In genomic region chr2:195017890-195018289, GRCh38 we compare ENCODE assay signal across 19 cellular contexts.
DNase-seq lines count a peak whose midpoint lies in the region; ATAC-seq and TF ChIP-seq lines count a peak whose summit lies in the region.
"Had no signal": no experiment of that assay in that cellular context is flagged by ENCODE, and none has a peak within 500 bp of the region (broad histone marks: within the 10 kb centered on the region; RNA-seq: fewer than 3 reads in every experiment).

No MANE protein-coding gene starts in this region.

- ATAC-seq in stimulated activated naive CD8-positive, alpha-beta T cell treated with anti-CD3 and anti-CD28 coated beads, Interleukin-15, amount 100 ng/mL, for 72 hours: peak; percentile 46
- no peak for ATAC-seq in stimulated activated naive CD8-positive, alpha-beta T cell treated with anti-CD3 and anti-CD28 coated beads, Interleukin-15, Interleukin-2, amounts not matched to agents 100 U/mL and 50 U/mL, for 24 hours
- no peak for ATAC-seq in activated CD8-positive, alpha-beta memory T cell treated with anti-CD3 and anti-CD28 coated beads, Interleukin-2, amount 10 ng/mL, durations not matched to agents 7 days and 5 days
- ATAC-seq: GM12878, Panc1, SK-N-SH treated with all-trans-retinoic acid at 6 μM for 48 hours had no signal

- no peak overlapping the region for H4K91ac ChIP-seq in mesenchymal stem cell (ENCODE audit: low read length)

- no peak overlapping the region for H2BK5ac ChIP-seq in mesenchymal stem cell (ENCODE audit: low read depth, low read length, poor library complexity, severe bottlenecking)

- H3K4me3 Mint-ChIP-seq in stimulated activated naive CD8-positive, alpha-beta T cell treated with anti-CD3 and anti-CD28 coated beads, Interleukin-15, amount 100 ng/mL, for 72 hours: no peak overlapping the region
- no peak overlapping the region for H3K4me3 Mint-ChIP-seq in activated CD8-positive, alpha-beta memory T cell treated with anti-CD3 and anti-CD28 coated beads, Interleukin-2, amount 10 ng/mL, durations not matched to agents 7 days and 5 days
- H3K4me3 Mint-ChIP-seq: IgD-negative memory B cell had no signal

- no peak overlapping the region for H3K27ac Mint-ChIP-seq in stimulated activated naive CD8-positive, alpha-beta T cell treated with anti-CD3 and anti-CD28 coated beads, Interleukin-15, amount 100 ng/mL, for 72 hours
- no peak overlapping the region for H3K27ac Mint-ChIP-seq in activated CD8-positive, alpha-beta memory T cell treated with anti-CD3 and anti-CD28 coated beads, Interleukin-2, amount 10 ng/mL, durations not matched to agents 7 days and 5 days
- H3K27ac Mint-ChIP-seq: IgD-negative memory B cell had no signal

- H3K4ac ChIP-seq in mesenchymal stem cell (ENCODE audit: low read depth in 1 of 2, low read length in 2 of 2): no peak overlapping the region

- H3K27me3 ChIP-seq in mesenchymal stem cell (ENCODE audit: control insufficient read depth in 1 of 2, insufficient read depth in 1 of 2, low read length in 2 of 2) (no peaks in the 10 kb centered on the region), MM.1S (replicated peaks; ENCODE audit: insufficient read depth, low read length) (no peaks in the 10 kb centered on the region)

- H3K79me1 ChIP-seq in mesenchymal stem cell (replicated peaks; ENCODE audit: low read length, poor library complexity, severe bottlenecking): no peaks in the 10 kb centered on the region

- no peak overlapping the region for H2AK5ac ChIP-seq in mesenchymal stem cell (ENCODE audit: low read length, severe bottlenecking)

- no peak overlapping the region for H3K18ac ChIP-seq in mesenchymal stem cell (ENCODE audit: low read depth in 1 of 2, low read length in 2 of 2)

- H3K4me1 Mint-ChIP-seq in stimulated activated naive CD8-positive, alpha-beta T cell treated with anti-CD3 and anti-CD28 coated beads, Interleukin-15, amount 100 ng/mL, for 72 hours: peaks cover 14% of the 10 kb centered on the region
- H3K4me1 Mint-ChIP-seq in activated CD8-positive, alpha-beta memory T cell treated with anti-CD3 and anti-CD28 coated beads, Interleukin-2, amount 10 ng/mL, durations not matched to agents 7 days and 5 days: no peaks in the 10 kb centered on the region

- H2BK120ac ChIP-seq in mesenchymal stem cell (ENCODE audit: low read depth, low read length): no peak overlapping the region

- no peaks in the 10 kb centered on the region for H3K9me2 ChIP-seq in MM.1S (replicated peaks; ENCODE audit: insufficient read depth, low read length)

- H4K8ac ChIP-seq in mesenchymal stem cell (ENCODE audit: low read length): no peak overlapping the region

- DNase-seq in stimulated activated naive CD8-positive, alpha-beta T cell treated with anti-CD3 and anti-CD28 coated beads, Interleukin-15, amount 100 ng/mL, for 72 hours: no peak
- DNase-seq in stimulated activated naive CD8-positive, alpha-beta T cell treated with anti-CD3 and anti-CD28 coated beads, Interleukin-15, Interleukin-2, amounts not matched to agents 100 U/mL and 50 U/mL, for 24 hours: no peak
- DNase-seq in OCI-M1 (lab: John Stamatoyannopoulos, UW) (peak; percentile 14), mesenchymal stem cell (peak; percentile 31), UCSD-AML1 (lab: John Stamatoyannopoulos, UW; ENCODE audit: unreplicated experiment) (no peak), MM.1S (no peak)
- DNase-seq in activated CD4-positive, alpha-beta T cell treated with anti-CD3 and anti-CD28 coated beads, Interleukin-2, amount 50 U/mL, for 4 hours: no peak
- no peak for DNase-seq in activated CD8-positive, alpha-beta memory T cell treated with anti-CD3 and anti-CD28 coated beads, Interleukin-2, amount 10 ng/mL, durations not matched to agents 7 days and 5 days
- DNase-seq: C1 segment of cervical spinal cord, H7, MV-4-11, NCI-H1436 treated with DMSO at 0.1 percent for 48 hours, NCI-H2081, NCI-H2227 treated with DMSO at 0.1 percent for 48 hours, Right ventricle myocardium superior had no signal

- H2BK15ac ChIP-seq in mesenchymal stem cell (ENCODE audit: low read depth, poor library complexity, severe bottlenecking): no peak overlapping the region

- no peak overlapping the region for H3K14ac ChIP-seq in mesenchymal stem cell (ENCODE audit: low read length in 2 of 2)

- H4K20me1 ChIP-seq in MM.1S (ENCODE audit: insufficient read depth, low read length): no peaks in the 10 kb centered on the region

- 91% methylated on average over 1 of the region's 1 CpG for WGBS in mesenchymal stem cell

- CTCF ChIA-PET in activated CD8-positive, alpha-beta memory T cell treated with anti-CD3 and anti-CD28 coated beads, Interleukin-2, amount 10 ng/mL, durations not matched to agents 7 days and 5 days (lab: Charles Lee): no interaction called here

- H2BK12ac ChIP-seq in mesenchymal stem cell (ENCODE audit: low read length in 2 of 2): no peak overlapping the region

- no peaks in the 10 kb centered on the region for H3K79me2 ChIP-seq in MM.1S (ENCODE audit: low read length)

- H2AFZ ChIP-seq in mesenchymal stem cell (ENCODE audit: low read depth, low read length) (no peak overlapping the region), MM.1S (ENCODE audit: low read length) (no peak overlapping the region)

- H3K36me3 Mint-ChIP-seq in activated CD8-positive, alpha-beta memory T cell treated with anti-CD3 and anti-CD28 coated beads, Interleukin-2, amount 10 ng/mL, durations not matched to agents 7 days and 5 days: no peaks in the 10 kb centered on the region
- H3K36me3 Mint-ChIP-seq: IgD-negative memory B cell had no signal

- no peak overlapping the region for H3K4me2 ChIP-seq in mesenchymal stem cell (ENCODE audit: low read length, poor library complexity, severe bottlenecking)
- H3K4me2 ChIP-seq in MM.1S (ENCODE audit: low read depth, low read length): no peak overlapping the region

- H3K9ac ChIP-seq in mesenchymal stem cell (ENCODE audit: low read length) (no peak overlapping the region), MM.1S (ENCODE audit: low read length) (no peak overlapping the region)

- no peak overlapping the region for H3K4me3 ChIP-seq in mesenchymal stem cell (ENCODE audit: insufficient read depth in 1 of 2, low read depth in 1 of 2, low read length in 2 of 2)
- H3K4me3 ChIP-seq in MM.1S (ENCODE audit: low read length): no peak overlapping the region
- H3K4me3 ChIP-seq: GM12878 had no signal

- no peak for TF ChIP-seq CTCF in MM.1S (IDR thresholded peaks at IDR 0.05; ENCODE audit: low read length)

- no peaks in the 10 kb centered on the region for H3K9me3 Mint-ChIP-seq in stimulated activated naive CD8-positive, alpha-beta T cell treated with anti-CD3 and anti-CD28 coated beads, Interleukin-15, amount 100 ng/mL, for 72 hours
- no peaks in the 10 kb centered on the region for H3K9me3 Mint-ChIP-seq in activated CD8-positive, alpha-beta memory T cell treated with anti-CD3 and anti-CD28 coated beads, Interleukin-2, amount 10 ng/mL, durations not matched to agents 7 days and 5 days (ENCODE audit: low read depth)
- H3K9me3 Mint-ChIP-seq: IgD-negative memory B cell had no signal

- H3K9me3 ChIP-seq in mesenchymal stem cell (ENCODE audit: control insufficient read depth, low read length) (no peaks in the 10 kb centered on the region), MM.1S (replicated peaks; ENCODE audit: insufficient read depth, low read length) (no peaks in the 10 kb centered on the region)

- no peaks in the 10 kb centered on the region for H3K4me1 ChIP-seq in mesenchymal stem cell (ENCODE audit: control insufficient read depth, insufficient read depth, low read depth, low read length)
- H3K4me1 ChIP-seq in MM.1S (ENCODE audit: low read length): peaks cover 15% of the 10 kb centered on the region

- no peak overlapping the region for H3K27ac ChIP-seq in mesenchymal stem cell (ENCODE audit: low read length, poor library complexity, severe bottlenecking)
- no peak overlapping the region for H3K27ac ChIP-seq in MM.1S (ENCODE audit: low read length)

- H3K27me3 Mint-ChIP-seq in stimulated activated naive CD8-positive, alpha-beta T cell treated with anti-CD3 and anti-CD28 coated beads, Interleukin-15, amount 100 ng/mL, for 72 hours: no peaks in the 10 kb centered on the region
- no peaks in the 10 kb centered on the region for H3K27me3 Mint-ChIP-seq in activated CD8-positive, alpha-beta memory T cell treated with anti-CD3 and anti-CD28 coated beads, Interleukin-2, amount 10 ng/mL, durations not matched to agents 7 days and 5 days
- H3K27me3 Mint-ChIP-seq: IgD-negative memory B cell had no signal

- no peak overlapping the region for H3K23ac ChIP-seq in mesenchymal stem cell (ENCODE audit: low read length in 2 of 2)

- peaks cover 8% of the 10 kb centered on the region for H3F3A ChIP-seq in MM.1S (ENCODE audit: insufficient read depth, low read length)

- H3K36me3 ChIP-seq in mesenchymal stem cell (ENCODE audit: control insufficient read depth in 1 of 2, insufficient read depth in 2 of 2, low read depth in 1 of 2, low read length in 2 of 2) (no peaks in the 10 kb centered on the region), MM.1S (replicated peaks; ENCODE audit: insufficient read depth, low read length) (no peaks in the 10 kb centered on the region)

Comparison
In these comparisons a context has a peak if more than half of its experiments do, and no peak if none do; other contexts are left out.
1. DNase-seq: peak in OCI-M1 (single experiment) and mesenchymal stem cell (single experiment); none in stimulated activated naive CD8-positive, alpha-beta T cell treated with anti-CD3 and anti-CD28 coated beads, Interleukin-15, amount 100 ng/mL, for 72 hours (0 of 2), stimulated activated naive CD8-positive, alpha-beta T cell treated with anti-CD3 and anti-CD28 coated beads, Interleukin-15, Interleukin-2, amounts not matched to agents 100 U/mL and 50 U/mL, for 24 hours (single experiment), UCSD-AML1 (single experiment), activated CD4-positive, alpha-beta T cell treated with anti-CD3 and anti-CD28 coated beads, Interleukin-2, amount 50 U/mL, for 4 hours (0 of 2), MM.1S (single experiment) and activated CD8-positive, alpha-beta memory T cell treated with anti-CD3 and anti-CD28 coated beads, Interleukin-2, amount 10 ng/mL, durations not matched to agents 7 days and 5 days (single experiment).